In genomic region chr10:102615361-102615760, GRCh38 we compare ENCODE assay signal across 10 cellular contexts. TPM values are rescaled to one million over a fixed set of nuclear protein-coding genes. Genes with fewer than 3 reads are reported as not detected.
DNase-seq lines count a peak whose midpoint lies in the region; ATAC-seq and TF ChIP-seq lines count a peak whose summit lies in the region.
"Had no signal": no experiment of that assay in that cellular context is flagged by ENCODE, and none has a peak within 500 bp of the region (broad histone marks: within the 10 kb centered on the region; RNA-seq: fewer than 3 reads in every experiment).

No MANE protein-coding gene starts in this region.

- intact Hi-C loops in spleen (cut with DNase I; ENCODE audit: low total_unique reads): no loop called here

- H3K36me3 Mint-ChIP-seq in activated CD4-positive, alpha-beta T cell treated with anti-CD3 and anti-CD28 coated beads, Interleukin-2, amount 10 ng/mL, durations not matched to agents 7 days and 5 days (ENCODE audit: low read depth): peaks cover 5% of the 10 kb centered on the region

- H3K36me3 ChIP-seq in spleen: peaks cover 0 to 88% (median 29%) of the 10 kb centered on the region in 6 donors

- no peak overlapping the region for H3K27ac Mint-ChIP-seq in activated CD4-positive, alpha-beta T cell treated with anti-CD3 and anti-CD28 coated beads, Interleukin-2, amount 10 ng/mL, durations not matched to agents 7 days and 5 days

- no peak for ATAC-seq in GM21717 (IDR thresholded peaks at IDR 0.05; ENCODE audit: unreplicated experiment)

- H3K9me3 ChIP-seq in spleen: no peaks in the 10 kb centered on the region
- H3K9me3 ChIP-seq: BLaER1, HAP-1 had no signal

- TF ChIP-seq CTCF in RWPE1 (conservative IDR thresholded peaks at IDR 0.05; ENCODE audit: low read depth) (no peak), fibroblast of pulmonary artery (IDR thresholded peaks at IDR 0.05; ENCODE audit: low read length, missing control alignments) (peak; percentile 29), spleen (IDR thresholded peaks at IDR 0.05 in 8 of 11, conservative IDR thresholded peaks at IDR 0.05 in 3 of 11) (peak in 5 of 11 experiments; percentile 9 to 36 (median 21))

- peaks cover 27% of the 10 kb centered on the region for H3K4me1 Mint-ChIP-seq in activated CD4-positive, alpha-beta T cell treated with anti-CD3 and anti-CD28 coated beads, Interleukin-2, amount 10 ng/mL, durations not matched to agents 7 days and 5 days

- DNase-seq in activated CD4-positive, alpha-beta T cell treated with anti-CD3 and anti-CD28 coated beads for 48 hours: peak; percentile 50
- DNase-seq in activated CD4-positive, alpha-beta T cell treated with anti-CD3 and anti-CD28 coated beads, Interleukin-2, amount 10 ng/mL, durations not matched to agents 7 days and 5 days: no peak
- DNase-seq in RWPE1 (ENCODE audit: low spot score): no peak
- no peak for DNase-seq in fibroblast of pulmonary artery (ENCODE audit: low read depth)
- no peak for DNase-seq in spleen
- no peak for DNase-seq in NCI-H226
- DNase-seq in OCI-M2 (lab: John Stamatoyannopoulos, UW; ENCODE audit: unreplicated experiment): no peak

- H3K4me3 Mint-ChIP-seq in activated CD4-positive, alpha-beta T cell treated with anti-CD3 and anti-CD28 coated beads, Interleukin-2, amount 10 ng/mL, durations not matched to agents 7 days and 5 days: no peak overlapping the region

- TF ChIP-seq POLR2A in spleen (IDR thresholded peaks at IDR 0.05): no peak

- POLR2A ChIA-PET in activated CD4-positive, alpha-beta T cell treated with anti-CD3 and anti-CD28 coated beads, Interleukin-2, amount 10 ng/mL, durations not matched to agents 7 days and 5 days (lab: Charles Lee): no interaction called here
- POLR2A ChIA-PET in RWPE1 (lab: Yijun Ruan, JAX; ENCODE audit: low non-redundant PET): no interaction called here

- H3K27ac ChIP-seq in RWPE1: peak overlapping the region; percentile 43
- peak overlapping the region in 5 of 8 donors; percentile 12 to 51 (median 37) for H3K27ac ChIP-seq in spleen

- WGBS in spleen, 5 donors: 74 to 87% (median 84%) methylated on average over 6 to 7 of the region's 7 CpGs

- CTCF ChIA-PET in activated CD4-positive, alpha-beta T cell treated with anti-CD3 and anti-CD28 coated beads, Interleukin-2, amount 10 ng/mL, durations not matched to agents 7 days and 5 days (lab: Charles Lee): interaction anchor here (0.7 to 1.4 kb wide), 6 partner anchors 12 to 31 kb away, joined by 3 to 4 read pairs (median 3); partner anchors contain the start of gene TRIM8
- CTCF ChIA-PET in RWPE1 (lab: Yijun Ruan, JAX): interaction anchor here (0.7 to 1.0 kb wide), 2 partner anchors 12 to 437 kb away, joined by 3 to 4 read pairs; no protein-coding TSS in a partner anchor

- no peaks in the 10 kb centered on the region for H3K9me3 Mint-ChIP-seq in activated CD4-positive, alpha-beta T cell treated with anti-CD3 and anti-CD28 coated beads, Interleukin-2, amount 10 ng/mL, durations not matched to agents 7 days and 5 days

- peaks cover 10 to 77% (median 43%) of the 10 kb centered on the region in 6 donors for H3K4me1 ChIP-seq in spleen
- H3K4me1 ChIP-seq: HAP-1 had no signal

- no peaks in the 10 kb centered on the region for H3K27me3 ChIP-seq in spleen (replicated peaks in 1 of 7)
- H3K27me3 ChIP-seq: BLaER1 had no signal

- no peaks in the 10 kb centered on the region for H3K27me3 Mint-ChIP-seq in activated CD4-positive, alpha-beta T cell treated with anti-CD3 and anti-CD28 coated beads, Interleukin-2, amount 10 ng/mL, durations not matched to agents 7 days and 5 days

- H3K4me3 ChIP-seq in fibroblast of pulmonary artery (replicated peaks; ENCODE audit: low read depth, low read length): no peak overlapping the region
- H3K4me3 ChIP-seq in spleen: no peak overlapping the region
- H3K4me3 ChIP-seq: BLaER1, HAP-1 had no signal

RNA-seq across cellular contexts. Expression of gene TRIM8, which starts 28.9 kb away (rescaled TPM):
- 10 to 100 TPM; 40.2 to 42.7 TPM for total RNA-seq in activated CD4-positive, alpha-beta T cell treated with anti-CD3 and anti-CD28 coated beads, Interleukin-2, amount 10 ng/mL, durations not matched to agents 7 days and 5 days
- total RNA-seq in spleen: 100 to 1,000 TPM in 2 of 7 donors, 10 to 100 TPM in 5; 86.3 to 116 (median 94.9) TPM
- 10 to 100 TPM; 23.5 to 37.6 (median 27.0) TPM for polyA plus RNA-seq in spleen
